ENCODE assay signal across 13 cellular contexts in the genomic region with DNA sequence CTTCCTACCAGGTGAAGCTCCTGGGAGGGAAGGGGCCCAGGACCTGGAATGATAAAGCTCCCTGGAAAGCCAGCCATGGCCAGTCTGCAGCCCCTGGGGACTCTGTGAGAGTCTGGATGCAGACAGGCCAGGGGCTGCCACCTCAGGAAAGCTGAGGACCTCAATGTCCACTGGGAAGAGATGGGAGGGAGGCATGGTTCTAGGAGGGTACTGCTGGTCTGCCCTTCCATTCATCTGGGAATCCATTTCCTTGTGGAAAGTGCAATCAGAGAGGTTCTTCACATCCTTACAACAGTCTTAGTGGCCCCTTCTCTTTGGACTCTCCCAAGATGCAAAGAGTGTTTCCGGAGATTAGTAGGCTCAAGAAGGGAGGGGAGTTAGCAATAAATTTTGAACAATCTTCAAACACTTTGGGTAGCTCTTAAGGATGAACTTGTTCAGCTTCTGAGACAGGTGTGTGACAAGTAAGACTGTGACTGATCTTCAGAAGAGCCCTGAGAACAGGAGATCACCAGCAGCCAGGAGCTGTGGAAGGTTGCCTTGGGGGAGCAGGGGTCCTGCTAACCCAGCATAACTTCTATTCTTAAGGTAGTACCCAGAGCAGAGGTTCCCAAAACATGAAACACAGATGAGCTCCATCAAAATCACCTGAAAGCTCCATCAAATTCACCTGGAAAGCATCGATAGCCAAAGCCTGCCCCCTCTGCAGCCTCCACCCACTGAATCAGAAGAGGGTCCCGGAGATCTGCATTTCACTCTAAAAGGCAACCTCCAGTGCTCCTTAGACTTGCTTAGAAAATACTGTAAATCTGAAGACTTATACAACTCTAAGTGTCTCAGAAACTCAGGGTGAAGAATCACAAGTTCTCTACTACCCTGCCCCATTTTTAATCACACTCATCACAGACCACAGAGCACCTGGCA. TPM values are rescaled to one million over a fixed set of nuclear protein-coding genes. Genes with fewer than 3 reads are reported as not detected.
DNase-seq lines count a peak whose midpoint lies in the region; ATAC-seq and TF ChIP-seq lines count a peak whose summit lies in the region.
"Had no signal": no experiment of that assay in that cellular context is flagged by ENCODE, and none has a peak within 500 bp of the region (broad histone marks: within the 10 kb centered on the region; RNA-seq: fewer than 3 reads in every experiment).

No MANE protein-coding gene starts in this region.

- no peaks in the 10 kb centered on the region for H4K20me1 ChIP-seq in Loucy (ENCODE audit: insufficient read depth, low read length, poor library complexity, severe bottlenecking)

- H2AFZ ChIP-seq in Loucy (ENCODE audit: low read length) = 0 out of 2 replicates have a peak overlapping the region, but pooled peaks have one; percentile 13

- H3K9ac ChIP-seq in Loucy (ENCODE audit: low read depth, low read length, poor library complexity, severe bottlenecking) = peak overlapping the region; percentile 60

- peaks cover 19% of the 10 kb centered on the region for H3K36me3 Mint-ChIP-seq in activated CD4-positive, alpha-beta T cell treated with anti-CD3 and anti-CD28 coated beads, Interleukin-2, amount 10 ng/mL, durations not matched to agents 24 days and 14 days (ENCODE audit: low read depth)
- H3K36me3 Mint-ChIP-seq in chondrocyte (ENCODE audit: low read depth) = no peaks in the 10 kb centered on the region

- peak overlapping the region; percentile 75 for H3K4me2 ChIP-seq in Loucy (ENCODE audit: low read depth, low read length, poor library complexity, severe bottlenecking)

- no peaks in the 10 kb centered on the region for H3K9me3 Mint-ChIP-seq in activated CD4-positive, alpha-beta T cell treated with anti-CD3 and anti-CD28 coated beads, Interleukin-2, amount 10 ng/mL, durations not matched to agents 24 days and 14 days
- no peaks in the 10 kb centered on the region for H3K9me3 Mint-ChIP-seq in chondrocyte (ENCODE audit: low read depth)
- H3K9me3 Mint-ChIP-seq in stimulated activated naive CD8-positive, alpha-beta T cell treated with anti-CD3 and anti-CD28 coated beads, Interleukin-15, amount 100 ng/mL, for 72 hours = no peaks in the 10 kb centered on the region

- no peaks in the 10 kb centered on the region for H3K27me3 Mint-ChIP-seq in activated CD4-positive, alpha-beta T cell treated with anti-CD3 and anti-CD28 coated beads, Interleukin-2, amount 10 ng/mL, durations not matched to agents 24 days and 14 days
- H3K27me3 Mint-ChIP-seq in chondrocyte (ENCODE audit: low read depth) = peaks cover 2% of the 10 kb centered on the region
- no peaks in the 10 kb centered on the region for H3K27me3 Mint-ChIP-seq in stimulated activated naive CD8-positive, alpha-beta T cell treated with anti-CD3 and anti-CD28 coated beads, Interleukin-15, amount 100 ng/mL, for 72 hours

- peak overlapping the region; percentile 99 for H3K27ac Mint-ChIP-seq in activated CD4-positive, alpha-beta T cell treated with anti-CD3 and anti-CD28 coated beads, Interleukin-2, amount 10 ng/mL, durations not matched to agents 24 days and 14 days
- no peak overlapping the region for H3K27ac Mint-ChIP-seq in chondrocyte (ENCODE audit: unreplicated experiment)
- peak overlapping the region; percentile 98 to 99 for H3K27ac Mint-ChIP-seq in stimulated activated naive CD8-positive, alpha-beta T cell treated with anti-CD3 and anti-CD28 coated beads, Interleukin-15, amount 100 ng/mL, for 72 hours

- H3K27me3 ChIP-seq in Loucy (ENCODE audit: insufficient read depth, low read length, poor library complexity, severe bottlenecking) = no peaks in the 10 kb centered on the region

- ATAC-seq in stimulated activated naive CD8-positive, alpha-beta T cell treated with anti-CD3 and anti-CD28 coated beads, Interleukin-15, amount 100 ng/mL, for 72 hours = peak; percentile 50
- ATAC-seq in GM19452 (IDR thresholded peaks at IDR 0.05; ENCODE audit: unreplicated experiment) = no peak

- no peaks in the 10 kb centered on the region for H3K9me2 ChIP-seq in Loucy (replicated peaks; ENCODE audit: low read depth, low read length)

- peaks cover 33% of the 10 kb centered on the region for H3K79me2 ChIP-seq in Loucy (ENCODE audit: insufficient read depth, low read length)

- intact Hi-C loops in activated CD4-positive, alpha-beta T cell treated with anti-CD3 and anti-CD28 coated beads, Interleukin-2, amount 10 ng/mL, durations not matched to agents 24 days and 14 days (cut with micrococcal nuclease) = loop anchor here (1.0 to 10.0 kb wide), 6 partner anchors 10 to 490 kb away; partner anchors contain the start of genes ATP2B4, ZBED6 and ZC3H11A

- H3K4me3 Mint-ChIP-seq in activated CD4-positive, alpha-beta T cell treated with anti-CD3 and anti-CD28 coated beads, Interleukin-2, amount 10 ng/mL, durations not matched to agents 24 days and 14 days = peak overlapping the region; percentile 89
- H3K4me3 Mint-ChIP-seq in chondrocyte (ENCODE audit: unreplicated experiment) = no peak overlapping the region
- H3K4me3 Mint-ChIP-seq in stimulated activated naive CD8-positive, alpha-beta T cell treated with anti-CD3 and anti-CD28 coated beads, Interleukin-15, amount 100 ng/mL, for 72 hours = peak overlapping the region; percentile 88 to 89

- TF ChIP-seq CTCF in Loucy (conservative IDR thresholded peaks at IDR 0.05; ENCODE audit: low read length) (no peak), chondrocyte (IDR thresholded peaks at IDR 0.05) (no peak)

- peaks cover 51% of the 10 kb centered on the region for H3K4me1 ChIP-seq in Loucy (ENCODE audit: insufficient read depth, low read length, poor library complexity, severe bottlenecking)
- H3K4me1 ChIP-seq: SJSA1 had no signal

- H3K9me3 ChIP-seq in Loucy (ENCODE audit: insufficient read depth, low read depth, low read length) = no peaks in the 10 kb centered on the region
- H3K9me3 ChIP-seq: SJSA1 had no signal

- H3K4me3 ChIP-seq in Loucy (ENCODE audit: low read length, poor library complexity, severe bottlenecking) = peak overlapping the region; percentile 76
- H3K4me3 ChIP-seq: SJSA1 had no signal

- no peaks in the 10 kb centered on the region for H3K36me3 ChIP-seq in Loucy (ENCODE audit: insufficient read depth, low read length)
- H3K36me3 ChIP-seq: SJSA1 had no signal

- peaks cover 18% of the 10 kb centered on the region for H3F3A ChIP-seq in Loucy (ENCODE audit: low read depth)

- DNase-seq in activated CD4-positive, alpha-beta T cell treated with anti-CD3 and anti-CD28 coated beads, Interleukin-2, amount 10 ng/mL, durations not matched to agents 24 days and 14 days = peak; percentile 61
- no peak for DNase-seq in activated CD4-positive, alpha-beta T cell treated with anti-CD3 and anti-CD28 coated beads for 1 hour
- DNase-seq in chondrocyte (ENCODE audit: low spot score) = peak; percentile 3
- no peak for DNase-seq in stimulated activated naive CD8-positive, alpha-beta T cell treated with anti-CD3 and anti-CD28 coated beads, Interleukin-15, amount 100 ng/mL, for 72 hours
- DNase-seq in MV-4-11 (lab: John Stamatoyannopoulos, UW) = no peak
- no peak for DNase-seq in DMS114 treated with DMSO at 0.1 percent for 48 hours (lab: John Stamatoyannopoulos, UW; ENCODE audit: unreplicated experiment)
- DNase-seq: 8988T, midbrain, NCI-H2107, right cardiac atrium had no signal

- H3K4me1 Mint-ChIP-seq in activated CD4-positive, alpha-beta T cell treated with anti-CD3 and anti-CD28 coated beads, Interleukin-2, amount 10 ng/mL, durations not matched to agents 24 days and 14 days = peaks cover 37% of the 10 kb centered on the region
- H3K4me1 Mint-ChIP-seq in chondrocyte (ENCODE audit: low read depth) = peaks cover 3% of the 10 kb centered on the region
- peaks cover 51% of the 10 kb centered on the region for H3K4me1 Mint-ChIP-seq in stimulated activated naive CD8-positive, alpha-beta T cell treated with anti-CD3 and anti-CD28 coated beads, Interleukin-15, amount 100 ng/mL, for 72 hours

RNA-seq across cellular contexts. Expression of gene LAX1, which starts 0.6 kb away (rescaled TPM):
- 13.4 and 15.1 TPM in 2 replicates for total RNA-seq in activated CD4-positive, alpha-beta T cell treated with anti-CD3 and anti-CD28 coated beads, Interleukin-2, amount 10 ng/mL, durations not matched to agents 24 days and 14 days
- total RNA-seq in chondrocyte = 0.07 TPM in 1 of 3 replicates, not detected in the others

RNA-seq across cellular contexts. Expression of gene ZBED6, which starts 31.1 kb away (rescaled TPM):
- total RNA-seq in activated CD4-positive, alpha-beta T cell treated with anti-CD3 and anti-CD28 coated beads, Interleukin-2, amount 10 ng/mL, durations not matched to agents 24 days and 14 days = 19.1 and 21.1 TPM in 2 replicates
- 38.7 to 48.3 TPM (median 40.3 TPM) in 3 replicates for total RNA-seq in chondrocyte

RNA-seq across cellular contexts. Expression of gene ZC3H11A, which starts 31.1 kb away (rescaled TPM):
- 82.1 and 83.9 TPM in 2 replicates for total RNA-seq in activated CD4-positive, alpha-beta T cell treated with anti-CD3 and anti-CD28 coated beads, Interleukin-2, amount 10 ng/mL, durations not matched to agents 24 days and 14 days
- 80.8 to 86.0 TPM (median 80.9 TPM) in 3 replicates for total RNA-seq in chondrocyte

Comparison
In these comparisons a context has a peak if more than half of its experiments do, and no peak if none do; other contexts are left out.
1. DNase-seq: peak in activated CD4-positive, alpha-beta T cell treated with anti-CD3 and anti-CD28 coated beads, Interleukin-2, amount 10 ng/mL, durations not matched to agents 24 days and 14 days (single experiment) and chondrocyte (single experiment); none in activated CD4-positive, alpha-beta T cell treated with anti-CD3 and anti-CD28 coated beads for 1 hour (single experiment), stimulated activated naive CD8-positive, alpha-beta T cell treated with anti-CD3 and anti-CD28 coated beads, Interleukin-15, amount 100 ng/mL, for 72 hours (0 of 2), MV-4-11 (single experiment) and DMS114 treated with DMSO at 0.1 percent for 48 hours (single experiment).
2. RNA of gene LAX1, which starts 0.6 kb away (total RNA-seq): 13.4 to 15.1 TPM in activated CD4-positive, alpha-beta T cell treated with anti-CD3 and anti-CD28 coated beads, Interleukin-2, amount 10 ng/mL, durations not matched to agents 24 days and 14 days; 0.07 TPM in chondrocyte; every median in the first group is over 10 times any median in the second.